ENCODE assay signal across 8 cellular contexts in genomic region chr10:89278034-89278535, GRCh38. TPM values are rescaled to one million over a fixed set of nuclear protein-coding genes. Genes with fewer than 3 reads are reported as not detected.
DNase-seq lines count a peak whose midpoint lies in the region; ATAC-seq lines count a peak whose summit lies in the region.

No MANE protein-coding gene starts in this region.

- no peaks in the 10 kb centered on the region for H3K4me1 ChIP-seq in naive thymus-derived CD4-positive, alpha-beta T cell (ENCODE audit: control insufficient read depth in 2 of 2, insufficient read depth in 2 of 2, low read length in 2 of 2)

- no peaks in the 10 kb centered on the region for H3K9me3 Mint-ChIP-seq in naive thymus-derived CD4-positive, alpha-beta T cell

- H3K27ac Mint-ChIP-seq in naive thymus-derived CD4-positive, alpha-beta T cell, result no peak overlapping the region

- no peaks in the 10 kb centered on the region for H3K27me3 ChIP-seq in naive thymus-derived CD4-positive, alpha-beta T cell (ENCODE audit: control insufficient read depth in 2 of 2, insufficient read depth in 2 of 2, low read length in 2 of 2)

- peaks cover 0 to 45% (median 0%) of the 10 kb centered on the region in 5 donors for H3K27me3 Mint-ChIP-seq in naive thymus-derived CD4-positive, alpha-beta T cell

- CTCF ChIA-PET in naive thymus-derived CD4-positive, alpha-beta T cell (lab: Charles Lee), result no interaction called here

- peak overlapping the region; percentile 53 for H3K27ac ChIP-seq in angular gyrus (ENCODE audit: low read depth, low read length)
- peak overlapping the region in 16 of 21 experiments; percentile 23 to 91 (median 66) for H3K27ac ChIP-seq in skin epidermis
- no peak overlapping the region for H3K27ac ChIP-seq in naive thymus-derived CD4-positive, alpha-beta T cell (ENCODE audit: low read depth, low read length)

- no peaks in the 10 kb centered on the region for H3K36me3 ChIP-seq in naive thymus-derived CD4-positive, alpha-beta T cell (ENCODE audit: control insufficient read depth in 2 of 3, insufficient read depth in 3 of 3, low read length in 3 of 3)

- intact Hi-C loops in naive thymus-derived CD4-positive, alpha-beta T cell (cut with micrococcal nuclease), result no loop called here

- POLR2A ChIA-PET in naive thymus-derived CD4-positive, alpha-beta T cell (lab: Charles Lee), result no interaction called here

- no peak overlapping the region for H3K4me3 ChIP-seq in skin epidermis
- H3K4me3 ChIP-seq in naive thymus-derived CD4-positive, alpha-beta T cell (ENCODE audit: low read length), result no peak overlapping the region

- no peaks in the 10 kb centered on the region for H3K36me3 Mint-ChIP-seq in naive thymus-derived CD4-positive, alpha-beta T cell

- DNase-seq in GM04503 (ENCODE audit: low read depth) (peak; percentile 89), hepatic stellate cell (ENCODE audit: low spot score) (peak; percentile 69)
- no peak for DNase-seq in stimulated activated CD4-positive, alpha-beta T cell treated with anti-CD3 and anti-CD28 coated beads, Interleukin-4, amount 100 ng/mL, for 1 hour
- no peak for DNase-seq in naive thymus-derived CD4-positive, alpha-beta T cell

- ATAC-seq in HG03442 (IDR thresholded peaks at IDR 0.05; ENCODE audit: unreplicated experiment), result no peak
- no peak for ATAC-seq in GM18858 (IDR thresholded peaks at IDR 0.05; ENCODE audit: unreplicated experiment)
- no peak for ATAC-seq in naive thymus-derived CD4-positive, alpha-beta T cell

- peaks cover 0 to 4% (median 0%) of the 10 kb centered on the region in 7 donors for H3K4me1 Mint-ChIP-seq in naive thymus-derived CD4-positive, alpha-beta T cell

- H3K4me3 Mint-ChIP-seq in naive thymus-derived CD4-positive, alpha-beta T cell, result no peak overlapping the region

- no peaks in the 10 kb centered on the region for H3K9me3 ChIP-seq in naive thymus-derived CD4-positive, alpha-beta T cell (ENCODE audit: control insufficient read depth in 2 of 3, low read length in 3 of 3)

RNA-seq across cellular contexts. Expression of gene IFIT2, which starts 23.8 kb away (rescaled TPM):
- total RNA-seq in naive thymus-derived CD4-positive, alpha-beta T cell, result 10 to 100 TPM in 1 of 5 experiments, 1 to 10 TPM in 4; 6.0 to 16.4 (median 8.4) TPM
- 1 to 10 TPM; 4.4 to 9.9 TPM for polyA plus RNA-seq in naive thymus-derived CD4-positive, alpha-beta T cell

RNA-seq across cellular contexts. Expression of gene LIPA, which starts 26.5 kb away (rescaled TPM):
- total RNA-seq in naive thymus-derived CD4-positive, alpha-beta T cell, result 10 to 100 TPM; 19.9 to 49.9 (median 48.3) TPM
- 10 to 100 TPM; 95.8 to 97.8 TPM for polyA plus RNA-seq in naive thymus-derived CD4-positive, alpha-beta T cell

RNA-seq across cellular contexts. Expression of gene IFIT3, which starts 49.7 kb away (rescaled TPM):
- 10 to 100 TPM in 1 of 5 experiments, 1 to 10 TPM in 4; 1.8 to 22.3 (median 3.2) TPM for total RNA-seq in naive thymus-derived CD4-positive, alpha-beta T cell
- 10 to 100 TPM in 1 of 2 donors, 1 to 10 TPM in 1; 4.1 to 13.1 TPM for polyA plus RNA-seq in naive thymus-derived CD4-positive, alpha-beta T cell

Comparison
In these comparisons a context has a peak if more than half of its experiments do, and no peak if none do; other contexts are left out.
1. DNase-seq: peak in GM04503 (single experiment) and hepatic stellate cell (single experiment); none in stimulated activated CD4-positive, alpha-beta T cell treated with anti-CD3 and anti-CD28 coated beads, Interleukin-4, amount 100 ng/mL, for 1 hour (single experiment) and naive thymus-derived CD4-positive, alpha-beta T cell (0 of 9).